In the genomic region with DNA sequence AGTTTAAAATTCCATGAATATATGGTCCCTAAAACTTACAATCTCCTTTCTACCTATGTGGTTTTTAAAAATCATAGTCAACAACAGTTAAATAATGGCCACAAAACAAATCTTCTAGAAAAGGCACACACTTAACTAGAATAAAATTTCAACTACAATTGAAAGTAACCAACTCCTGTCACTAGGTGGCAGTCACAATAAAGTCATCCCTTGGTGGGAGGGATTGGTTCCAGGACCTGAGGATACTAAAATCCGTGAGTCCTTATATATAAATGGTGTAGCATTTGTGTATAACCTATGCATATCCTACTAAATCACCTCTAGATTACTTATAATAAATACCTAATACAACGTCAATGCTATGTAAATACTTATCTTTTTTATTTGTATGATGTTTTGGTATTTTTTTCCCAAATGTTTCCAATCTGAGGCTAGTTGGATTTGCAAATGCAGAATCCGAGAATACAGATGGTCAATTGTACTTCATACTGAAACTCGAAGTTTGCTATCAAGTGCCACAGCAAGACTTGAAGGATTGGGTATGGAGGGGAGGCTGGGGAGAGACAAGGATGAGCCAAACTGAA, we compare ENCODE assay signal across 9 cellular contexts.
A peak's percentile ranks its signal among the peaks of the same experiment; 100 is the strongest.
DNase-seq lines count a peak whose midpoint lies in the region; ATAC-seq and TF ChIP-seq lines count a peak whose summit lies in the region.
"Had no signal": no experiment of that assay in that cellular context is flagged by ENCODE, and none has a peak within 500 bp of the region (broad histone marks: within the 10 kb centered on the region; RNA-seq: fewer than 3 reads in every experiment).

No MANE protein-coding gene starts in this region.

- peak; percentile 44 for DNase-seq in CD1c-positive myeloid dendritic cell (ENCODE audit: extremely low spot score)
- DNase-seq in HFF-Myc (ENCODE audit: extremely low read depth, low read depth), result peak; percentile 74
- DNase-seq in OCI-M1 (lab: John Stamatoyannopoulos, UW), result peak; percentile 75
- DNase-seq in dorsolateral prefrontal cortex, result no peak
- DNase-seq in mesenchymal stem cell, result peak; percentile 60
- DNase-seq in activated CD8-positive, alpha-beta memory T cell treated with anti-CD3 and anti-CD28 coated beads for 24 hours, result no peak
- no peak for DNase-seq in UCSD-AML1 (lab: John Stamatoyannopoulos, UW; ENCODE audit: unreplicated experiment)
- DNase-seq: naive B cell had no signal

- H2AK5ac ChIP-seq in mesenchymal stem cell (ENCODE audit: low read length, severe bottlenecking), result no peak overlapping the region

- H4K91ac ChIP-seq in mesenchymal stem cell (ENCODE audit: low read length), result no peak overlapping the region

- peaks cover 4% of the 10 kb centered on the region for H3K4me1 ChIP-seq in mesenchymal stem cell (ENCODE audit: control insufficient read depth, insufficient read depth, low read depth, low read length)

- no peak overlapping the region for H3K23ac ChIP-seq in mesenchymal stem cell (ENCODE audit: low read length in 2 of 2)

- WGBS in mesenchymal stem cell, result 45% methylated on average over 2 of the region's 4 CpGs

- H3K36me3 ChIP-seq in mesenchymal stem cell (ENCODE audit: control insufficient read depth in 1 of 2, insufficient read depth in 2 of 2, low read depth in 1 of 2, low read length in 2 of 2), result peaks cover 0 to 2% of the 10 kb centered on the region in 2 experiments

- TF ChIP-seq CTCF in HFF-Myc (IDR thresholded peaks at IDR 0.05; ENCODE audit: low read depth, low read length, missing control alignments), result peak; percentile 57
- peak; percentile 45 to 79 (median 70) for TF ChIP-seq CTCF in dorsolateral prefrontal cortex (IDR thresholded peaks at IDR 0.05 in 54 of 56, conservative IDR thresholded peaks at IDR 0.05 in 2 of 56; ENCODE audit: low read depth in 1 of 56, partially characterized antibody in 56 of 56)

- no peak for ATAC-seq in GM21723 (IDR thresholded peaks at IDR 0.05; ENCODE audit: unreplicated experiment)

- no peaks in the 10 kb centered on the region for H3K27me3 ChIP-seq in dorsolateral prefrontal cortex
- no peaks in the 10 kb centered on the region for H3K27me3 ChIP-seq in mesenchymal stem cell (ENCODE audit: control insufficient read depth in 1 of 2, insufficient read depth in 1 of 2, low read length in 2 of 2)

- intact Hi-C loops in dorsolateral prefrontal cortex (cut with DNase I), result no loop called here

- H3K14ac ChIP-seq in mesenchymal stem cell (ENCODE audit: low read length in 2 of 2), result no peak overlapping the region

- no peak overlapping the region for H2BK12ac ChIP-seq in mesenchymal stem cell (ENCODE audit: low read length in 2 of 2)

- H2AFZ ChIP-seq in mesenchymal stem cell (ENCODE audit: low read depth, low read length), result no peak overlapping the region

- peak overlapping the region in 9 of 59 donors; percentile 4 to 65 (median 43) for H3K27ac ChIP-seq in dorsolateral prefrontal cortex
- peak overlapping the region; percentile 0 for H3K27ac ChIP-seq in mesenchymal stem cell (ENCODE audit: low read length, poor library complexity, severe bottlenecking)

- H3K9ac ChIP-seq in mesenchymal stem cell (ENCODE audit: low read length), result peak overlapping the region; percentile 76

- H4K8ac ChIP-seq in mesenchymal stem cell (ENCODE audit: low read length), result no peak overlapping the region

- H3K9me3 ChIP-seq in mesenchymal stem cell (ENCODE audit: control insufficient read depth, low read length), result no peaks in the 10 kb centered on the region

- H2BK5ac ChIP-seq in mesenchymal stem cell (ENCODE audit: low read depth, low read length, poor library complexity, severe bottlenecking), result no peak overlapping the region

- H3K18ac ChIP-seq in mesenchymal stem cell (ENCODE audit: low read depth in 1 of 2, low read length in 2 of 2), result no peak overlapping the region

- no peak overlapping the region for H2BK15ac ChIP-seq in mesenchymal stem cell (ENCODE audit: low read depth, poor library complexity, severe bottlenecking)

- no peak overlapping the region for H2BK120ac ChIP-seq in mesenchymal stem cell (ENCODE audit: low read depth, low read length)

- no peak overlapping the region for H3K4ac ChIP-seq in mesenchymal stem cell (ENCODE audit: low read depth in 1 of 2, low read length in 2 of 2)

- H3K4me3 ChIP-seq in HFF-Myc (replicated peaks; ENCODE audit: low read depth, low read length), result no peak overlapping the region
- H3K4me3 ChIP-seq in dorsolateral prefrontal cortex, result peak overlapping the region in 3 of 59 donors; percentile 11 to 24 (median 23)
- H3K4me3 ChIP-seq in mesenchymal stem cell (ENCODE audit: insufficient read depth in 1 of 2, low read depth in 1 of 2, low read length in 2 of 2), result peak overlapping the region in 1 of 2 experiments; percentile 25

- H3K4me2 ChIP-seq in mesenchymal stem cell (ENCODE audit: low read length, poor library complexity, severe bottlenecking), result no peak overlapping the region

- H3K79me1 ChIP-seq in mesenchymal stem cell (replicated peaks; ENCODE audit: low read length, poor library complexity, severe bottlenecking), result peaks cover 2% of the 10 kb centered on the region

Comparison
In these comparisons a context has a peak if more than half of its experiments do, and no peak if none do; other contexts are left out.
1. DNase-seq: peak in CD1c-positive myeloid dendritic cell (single experiment), HFF-Myc (single experiment), OCI-M1 (single experiment) and mesenchymal stem cell (single experiment); none in dorsolateral prefrontal cortex (0 of 10), activated CD8-positive, alpha-beta memory T cell treated with anti-CD3 and anti-CD28 coated beads for 24 hours (single experiment) and UCSD-AML1 (single experiment).